8 cellular contexts compared by ENCODE assay signal in the genomic region with DNA sequence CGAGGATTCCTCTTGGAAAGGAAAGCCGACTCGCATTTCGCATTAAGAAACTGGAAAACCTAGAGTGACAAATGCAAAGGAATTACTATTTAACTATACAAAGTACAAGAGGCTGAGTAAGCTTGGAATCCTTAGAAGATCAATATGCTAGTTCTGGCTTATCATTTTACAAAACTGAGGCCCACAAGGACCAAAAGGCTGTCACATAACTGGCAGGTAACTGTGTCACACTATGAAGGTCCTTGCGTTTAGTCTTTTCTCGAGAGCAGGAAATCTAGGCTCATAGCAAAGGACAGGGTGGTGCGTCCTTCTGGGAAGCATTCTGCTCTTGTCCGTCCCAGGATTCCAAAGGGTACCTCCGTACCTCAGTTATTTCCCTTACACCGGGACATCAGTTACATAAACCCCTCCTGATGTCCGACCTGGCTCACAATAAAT. TPM values are rescaled to one million over a fixed set of nuclear protein-coding genes. Genes with fewer than 3 reads are reported as not detected.
DNase-seq lines count a peak whose midpoint lies in the region; ATAC-seq and TF ChIP-seq lines count a peak whose summit lies in the region.

No MANE protein-coding gene starts in this region.

- H3K27ac ChIP-seq in sigmoid colon: peak overlapping the region; percentile 92 to 96 (median 94)

- POLR2A ChIA-PET in BJ (lab: Charles Lee): interaction anchor here (1.1 to 1.2 kb wide), 2 partner anchors 9 to 112 kb away, joined by 4 to 7 read pairs; a partner anchor contains a TSS

- H3K36me3 ChIP-seq in BJ (ENCODE audit: control insufficient read depth, insufficient read depth, low read length): peaks cover 6% of the 10 kb centered on the region; the same call in 1 of the 2 replicates
- H3K36me3 ChIP-seq in HAP-1 (replicated peaks): peaks cover 54% of the 10 kb centered on the region
- peaks cover 9 to 46% (median 30%) of the 10 kb centered on the region in 4 donors for H3K36me3 ChIP-seq in sigmoid colon

- peak; percentile 5 for ATAC-seq in Right ventricle myocardium superior (ENCODE audit: poor library complexity)

- no peaks in the 10 kb centered on the region for H3K9me3 ChIP-seq in HAP-1
- no peaks in the 10 kb centered on the region for H3K9me3 ChIP-seq in sigmoid colon

- TF ChIP-seq POLR2A in sigmoid colon (IDR thresholded peaks at IDR 0.05): no peak

- in situ Hi-C loops in HAP-1 (cut with MboI; ENCODE audit: low sequenced_read_pairs): no loop called here

- no peak for TF ChIP-seq EP300 in sigmoid colon (IDR thresholded peaks at IDR 0.05)

- CTCF ChIA-PET in BJ (lab: Yijun Ruan, JAX): interaction anchor here (1.0 to 3.3 kb wide), 3 partner anchors 9 to 117 kb away, joined by 3 to 19 read pairs (median 4); a partner anchor contains a TSS

- peak overlapping the region; percentile 97 for H3K27ac Mint-ChIP-seq in T-helper 2 cell treated with Interferon-gamma antibody and Interleukin-4, amounts not matched to agents 5 μg/mL and 100 μg/mL, for 36 hours

- peaks cover 6% of the 10 kb centered on the region for H3K4me1 ChIP-seq in HAP-1
- H3K4me1 ChIP-seq in sigmoid colon: peaks cover 0 to 39% (median 33%) of the 10 kb centered on the region in 4 donors

- 1 to 3% methylated on average over 11 of the region's 11 CpGs for WGBS in sigmoid colon, 2 donors

- TF ChIP-seq CTCF in BJ (IDR thresholded peaks at IDR 0.05; ENCODE audit: insufficient read depth, low read depth, low read length) (no peak), sigmoid colon (IDR thresholded peaks at IDR 0.05) (no peak)

- H3K4me3 ChIP-seq in BJ (ENCODE audit: low read depth, low read length) (peak overlapping the region; percentile 89), HAP-1 (peak overlapping the region; percentile 89), sigmoid colon (peak overlapping the region; percentile 58 to 77 (median 64))

- no peak for DNase-seq in BJ (ENCODE audit: low read depth)
- no peak for DNase-seq in HAP-1 (ENCODE audit: low spot score in 2 of 2)
- DNase-seq in T-helper 2 cell treated with Interferon-gamma antibody and Interleukin-4, amounts not matched to agents 5 μg/mL and 100 μg/mL, for 36 hours (ENCODE audit: low spot score): no peak
- DNase-seq in Right ventricle myocardium superior: no peak
- no peak for DNase-seq in sigmoid colon
- DNase-seq in NCI-H524 (lab: John Stamatoyannopoulos, UW): no peak
- DNase-seq in NCI-H1694 treated with DMSO at 0.1 percent for 48 hours (lab: John Stamatoyannopoulos, UW): no peak
- DNase-seq in NCI-H146 (lab: John Stamatoyannopoulos, UW): no peak

- H3K27me3 ChIP-seq in BJ (ENCODE audit: control insufficient read depth, insufficient read depth, low read length) (no peaks in the 10 kb centered on the region), HAP-1 (ENCODE audit: low read depth) (no peaks in the 10 kb centered on the region), sigmoid colon (no peaks in the 10 kb centered on the region)

- peak overlapping the region; percentile 98 for H3K4me3 Mint-ChIP-seq in T-helper 2 cell treated with Interferon-gamma antibody and Interleukin-4, amounts not matched to agents 5 μg/mL and 100 μg/mL, for 36 hours

- intact Hi-C loops in Right ventricle myocardium superior (cut with DNase I) (no loop called here), sigmoid colon (cut with DNase I) (loop anchor here (1.0 to 10.0 kb wide), 4 partner anchors 9 to 1191 kb away; a partner anchor contains a TSS)

- H3K36me3 Mint-ChIP-seq in T-helper 2 cell treated with Interferon-gamma antibody and Interleukin-4, amounts not matched to agents 5 μg/mL and 100 μg/mL, for 36 hours (ENCODE audit: low read depth): peaks cover 42% of the 10 kb centered on the region

- H3K4me1 Mint-ChIP-seq in T-helper 2 cell treated with Interferon-gamma antibody and Interleukin-4, amounts not matched to agents 5 μg/mL and 100 μg/mL, for 36 hours (ENCODE audit: low read depth): peaks cover 25% of the 10 kb centered on the region

- no peaks in the 10 kb centered on the region for H3K27me3 Mint-ChIP-seq in T-helper 2 cell treated with Interferon-gamma antibody and Interleukin-4, amounts not matched to agents 5 μg/mL and 100 μg/mL, for 36 hours (ENCODE audit: low read depth)

- no peaks in the 10 kb centered on the region for H3K9me3 Mint-ChIP-seq in T-helper 2 cell treated with Interferon-gamma antibody and Interleukin-4, amounts not matched to agents 5 μg/mL and 100 μg/mL, for 36 hours

RNA-seq across cellular contexts. Expression of a gene that starts 0.6 kb away (rescaled TPM):
- polyA plus RNA-seq in BJ (2011; rRNA removed) (1,257 and 2,029 TPM in 2 replicates), sigmoid colon (1,000 to 10,000 TPM; 1,942 to 3,503 (median 2,378) TPM)
- 209 and 374 TPM in 2 replicates for polyA minus RNA-seq in BJ (2011; rRNA and poly(A)+ RNA removed)
- total RNA-seq in Right ventricle myocardium superior (765 TPM), sigmoid colon (1,000 to 10,000 TPM; 1,731 to 3,301 (median 2,222) TPM)

RNA-seq across cellular contexts. Expression of a gene that starts 9.0 kb away (rescaled TPM):
- polyA plus RNA-seq in BJ (2011; rRNA removed) (4.5 and 9.2 TPM in 2 replicates), sigmoid colon (1 to 10 TPM; 3.0 to 7.1 (median 3.5) TPM)
- 6.7 and 6.9 TPM in 2 replicates for polyA minus RNA-seq in BJ (2011; rRNA and poly(A)+ RNA removed)
- total RNA-seq in Right ventricle myocardium superior (9.8 TPM), sigmoid colon (10 to 100 TPM; 18.6 to 24.4 (median 21.5) TPM)

RNA-seq across cellular contexts. Expression of a gene that starts 38.5 kb away (rescaled TPM):
- polyA plus RNA-seq in BJ (2011; rRNA removed): 1.2 and 2.5 TPM in 2 replicates
- 3.5 and 3.6 TPM in 2 replicates for polyA minus RNA-seq in BJ (2011; rRNA and poly(A)+ RNA removed)
- 6.2 TPM for total RNA-seq in Right ventricle myocardium superior
- 10 to 100 TPM in 2 of 4 donors, 1 to 10 TPM in 2; 9.0 to 11.1 (median 10.3) TPM for total RNA-seq in sigmoid colon
- 1 to 10 TPM in 2 of 3 donors, under 1 TPM in 1; 0.69 to 2.2 (median 1.8) TPM for polyA plus RNA-seq in sigmoid colon
